Comparison of ENCODE assay signal across 29 cellular contexts in genomic region chr1:230322967-230323547, GRCh38.
"Had no signal": no experiment of that assay in that cellular context is flagged by ENCODE, and none has a peak within 500 bp of the region (broad histone marks: within the 10 kb centered on the region; RNA-seq: fewer than 3 reads in every experiment).

No MANE protein-coding gene starts in this region.

- H3K4me3 ChIP-seq: adrenal gland, body of pancreas, colonic mucosa, gastrocnemius medialis had no signal

- H3K9me3 Mint-ChIP-seq: activated B cell treated with CpG ODN at 0.5 μM for 24 hours; activated CD8-positive, alpha-beta T cell treated with anti-CD3 and anti-CD28 coated beads for 36 hours; activated naive CD4-positive, alpha-beta T cell treated with anti-CD3 and anti-CD28 coated beads for 36 hours; activated naive CD4-positive, alpha-beta T cell treated with anti-CD3 and anti-CD28 coated beads, Interleukin-2, amount 50 U/mL, for 24 hours; activated naive CD8-positive, alpha-beta T cell treated with anti-CD3 and anti-CD28 coated beads for 36 hours; activated naive CD8-positive, alpha-beta T cell treated with anti-CD3 and anti-CD28 coated beads, Interleukin-2, amount 50 U/mL, for 24 hours; activated T-cell treated with anti-CD3 and anti-CD28 coated beads, Interleukin-2, amount 50 U/mL, for 4 hours; activated T-helper 17 cell treated with anti-CD3 and anti-CD28 coated beads, Interleukin-2, amount 50 U/mL, for 72 hours; endodermal cell; T-helper 2 cell treated with Interferon-gamma antibody and Interleukin-4, amounts not matched to agents 5 μg/mL and 100 μg/mL, for 36 hours had no signal

- H3K4me1 Mint-ChIP-seq: activated naive CD4-positive, alpha-beta T cell treated with anti-CD3 and anti-CD28 coated beads, Interleukin-2, amount 50 U/mL, for 24 hours; endodermal cell had no signal

- H3K9me3 ChIP-seq: adrenal gland, body of pancreas, colonic mucosa, gastrocnemius medialis had no signal

- DNase-seq: activated B cell treated with CpG ODN at 0.5 μM for 24 hours; activated CD4-positive, alpha-beta T cell treated with anti-CD3 and anti-CD28 coated beads for 48 hours; activated CD4-positive, alpha-beta T cell treated with anti-CD3 and anti-CD28 coated beads, Interleukin-2, amount 50 U/mL, for 1 hour; activated CD4-positive, alpha-beta T cell treated with anti-CD3 and anti-CD28 coated beads, Interleukin-2, amount 50 U/mL, for 48 hours; activated CD8-positive, alpha-beta memory T cell treated with anti-CD3 and anti-CD28 coated beads for 24 hours; activated CD8-positive, alpha-beta T cell treated with anti-CD3 and anti-CD28 coated beads for 36 hours; activated effector memory CD4-positive, alpha-beta T cell treated with Interleukin-2 at 50 U/mL for 16 hours; activated naive CD4-positive, alpha-beta T cell treated with anti-CD3 and anti-CD28 coated beads for 36 hours; activated naive CD8-positive, alpha-beta T cell treated with anti-CD3 and anti-CD28 coated beads for 36 hours; activated naive CD8-positive, alpha-beta T cell treated with anti-CD3 and anti-CD28 coated beads, Interleukin-2, amount 50 U/mL, for 24 hours; activated T-cell treated with anti-CD3 and anti-CD28 coated beads, Interleukin-2, amount 50 U/mL, for 4 hours; adrenal gland; amygdala; body of pancreas; central memory CD4-positive, alpha-beta T cell; colonic mucosa; effector memory CD4-positive, alpha-beta T cell; endodermal cell; foreskin keratinocyte; gastrocnemius medialis; T-helper 1 cell; T-helper 17 cell; T1000; WERI-Rb-1 had no signal

- H3K4me1 ChIP-seq: colonic mucosa, foreskin keratinocyte had no signal

- H3K36me3 Mint-ChIP-seq: activated naive CD4-positive, alpha-beta T cell treated with anti-CD3 and anti-CD28 coated beads, Interleukin-2, amount 50 U/mL, for 24 hours; activated naive CD8-positive, alpha-beta T cell treated with anti-CD3 and anti-CD28 coated beads for 36 hours had no signal

- H3K27me3 ChIP-seq: adrenal gland, body of pancreas, colonic mucosa, foreskin keratinocyte, gastrocnemius medialis had no signal

- ATAC-seq: activated CD4-positive, CD25-positive, alpha-beta regulatory T cell treated with anti-CD3 and anti-CD28 coated beads, Interleukin-2, amount 50 U/mL, for 24 hours; activated CD8-positive, alpha-beta T cell treated with anti-CD3 and anti-CD28 coated beads for 36 hours; activated naive CD8-positive, alpha-beta T cell treated with anti-CD3 and anti-CD28 coated beads, Interleukin-2, amount 50 U/mL, for 24 hours; activated T-cell treated with anti-CD3 and anti-CD28 coated beads, Interleukin-2, amount 50 U/mL, for 4 hours; activated T-helper 17 cell treated with anti-CD3 and anti-CD28 coated beads, Interleukin-2, amount 50 U/mL, for 72 hours; body of pancreas; esophagus mucosa; foreskin keratinocyte; gastrocnemius medialis; T-helper 17 cell had no signal

- H3K27ac Mint-ChIP-seq: activated B cell treated with CpG ODN at 0.5 μM for 24 hours; activated CD8-positive, alpha-beta T cell treated with anti-CD3 and anti-CD28 coated beads for 36 hours; activated naive CD4-positive, alpha-beta T cell treated with anti-CD3 and anti-CD28 coated beads for 36 hours; activated naive CD4-positive, alpha-beta T cell treated with anti-CD3 and anti-CD28 coated beads, Interleukin-2, amount 50 U/mL, for 24 hours; activated naive CD8-positive, alpha-beta T cell treated with anti-CD3 and anti-CD28 coated beads for 36 hours; activated naive CD8-positive, alpha-beta T cell treated with anti-CD3 and anti-CD28 coated beads, Interleukin-2, amount 50 U/mL, for 24 hours; activated T-helper 17 cell treated with anti-CD3 and anti-CD28 coated beads, Interleukin-2, amount 50 U/mL, for 72 hours; endodermal cell; T-helper 17 cell; T-helper 2 cell treated with Interferon-gamma antibody and Interleukin-4, amounts not matched to agents 5 μg/mL and 100 μg/mL, for 36 hours had no signal

- H3K27ac ChIP-seq: adrenal gland, body of pancreas, colonic mucosa, foreskin keratinocyte, WERI-Rb-1 had no signal

- H3K27me3 Mint-ChIP-seq: activated CD8-positive, alpha-beta T cell treated with anti-CD3 and anti-CD28 coated beads for 36 hours; activated naive CD4-positive, alpha-beta T cell treated with anti-CD3 and anti-CD28 coated beads, Interleukin-2, amount 50 U/mL, for 24 hours had no signal

- H3K4me3 Mint-ChIP-seq: activated B cell treated with CpG ODN at 0.5 μM for 24 hours; activated CD8-positive, alpha-beta T cell treated with anti-CD3 and anti-CD28 coated beads for 36 hours; activated naive CD4-positive, alpha-beta T cell treated with anti-CD3 and anti-CD28 coated beads for 36 hours; activated naive CD4-positive, alpha-beta T cell treated with anti-CD3 and anti-CD28 coated beads, Interleukin-2, amount 50 U/mL, for 24 hours; activated naive CD8-positive, alpha-beta T cell treated with anti-CD3 and anti-CD28 coated beads for 36 hours; activated naive CD8-positive, alpha-beta T cell treated with anti-CD3 and anti-CD28 coated beads, Interleukin-2, amount 50 U/mL, for 24 hours; activated T-cell treated with anti-CD3 and anti-CD28 coated beads, Interleukin-2, amount 50 U/mL, for 4 hours; activated T-helper 17 cell treated with anti-CD3 and anti-CD28 coated beads, Interleukin-2, amount 50 U/mL, for 72 hours; endodermal cell; T-helper 17 cell; T-helper 2 cell treated with Interferon-gamma antibody and Interleukin-4, amounts not matched to agents 5 μg/mL and 100 μg/mL, for 36 hours had no signal

- H3K36me3 ChIP-seq: adrenal gland, colonic mucosa, gastrocnemius medialis had no signal
